Comparison of ENCODE assay signal across 10 cellular contexts in genomic region chr2:239322414-239323086, GRCh38.
DNase-seq lines count a peak whose midpoint lies in the region; ATAC-seq and TF ChIP-seq lines count a peak whose summit lies in the region.
"Had no signal": no experiment of that assay in that cellular context is flagged by ENCODE, and none has a peak within 500 bp of the region (broad histone marks: within the 10 kb centered on the region; RNA-seq: fewer than 3 reads in every experiment).

No MANE protein-coding gene starts in this region.

- intact Hi-C loops in spleen (cut with DNase I; ENCODE audit: low total_unique reads): no loop called here

- WGBS in spleen, 5 donors: 72 to 82% (median 74%) methylated on average over 14 of the region's 14 CpGs

- no peaks in the 10 kb centered on the region for H3K27me3 ChIP-seq in H7 (ENCODE audit: control insufficient read depth, insufficient read depth, low read length)
- H3K27me3 ChIP-seq in effector memory CD4-positive, alpha-beta T cell (replicated peaks; ENCODE audit: control insufficient read depth, insufficient read depth, low read length, poor library complexity, severe bottlenecking): no peaks in the 10 kb centered on the region
- no peaks in the 10 kb centered on the region for H3K27me3 ChIP-seq in spleen (replicated peaks in 1 of 7)
- H3K27me3 ChIP-seq: heart left ventricle had no signal

- ATAC-seq in T-helper 17 cell (peak; percentile 5), HG02798 (IDR thresholded peaks at IDR 0.05; ENCODE audit: poor library complexity, unreplicated experiment) (no peak), HG03196 (IDR thresholded peaks at IDR 0.05; ENCODE audit: unreplicated experiment) (no peak)
- ATAC-seq: heart left ventricle, psoas muscle had no signal

- no peaks in the 10 kb centered on the region for H3K27me3 Mint-ChIP-seq in T-helper 17 cell

- DNase-seq in H7 (peak; percentile 24), T-helper 17 cell (no peak), spleen (peak; percentile 75), foreskin melanocyte (no peak)
- peak in 1 of 3 donors; percentile 16 for DNase-seq in effector memory CD4-positive, alpha-beta T cell

- H3K27ac ChIP-seq in effector memory CD4-positive, alpha-beta T cell (ENCODE audit: insufficient read depth, low read length, poor library complexity, severe bottlenecking): peak overlapping the region; percentile 60
- H3K27ac ChIP-seq in spleen: peak overlapping the region in 6 of 8 donors; percentile 13 to 68 (median 42)
- H3K27ac ChIP-seq: psoas muscle, thoracic aorta had no signal

- TF ChIP-seq POLR2A in spleen (IDR thresholded peaks at IDR 0.05): no peak

- peak overlapping the region; percentile 41 for H3K4me3 Mint-ChIP-seq in T-helper 17 cell

- peaks cover 43% of the 10 kb centered on the region for H3K4me1 ChIP-seq in effector memory CD4-positive, alpha-beta T cell (ENCODE audit: control insufficient read depth, insufficient read depth, low read length, poor library complexity, severe bottlenecking)
- H3K4me1 ChIP-seq in spleen: peaks cover 3 to 67% (median 47%) of the 10 kb centered on the region in 6 donors

- H3K36me3 ChIP-seq in H7 (replicated peaks; ENCODE audit: control insufficient read depth, insufficient read depth, low read length): peaks cover 2% of the 10 kb centered on the region; the same call in 1 of the 2 replicates
- H3K36me3 ChIP-seq in effector memory CD4-positive, alpha-beta T cell (ENCODE audit: control insufficient read depth, insufficient read depth, low read length): no peaks in the 10 kb centered on the region
- no peaks in the 10 kb centered on the region for H3K36me3 ChIP-seq in spleen
- H3K36me3 ChIP-seq: heart left ventricle, thoracic aorta had no signal

- H3K4me1 Mint-ChIP-seq in T-helper 17 cell: peaks cover 53% of the 10 kb centered on the region

- peaks cover 4% of the 10 kb centered on the region for H3K36me3 Mint-ChIP-seq in T-helper 17 cell (ENCODE audit: low read depth)

- H3K4me3 ChIP-seq in H7 (ENCODE audit: insufficient read depth, low read depth, low read length): no peak overlapping the region
- no peak overlapping the region for H3K4me3 ChIP-seq in effector memory CD4-positive, alpha-beta T cell (ENCODE audit: insufficient read depth, low read depth, low read length, poor library complexity, severe bottlenecking)
- no peak overlapping the region for H3K4me3 ChIP-seq in spleen
- H3K4me3 ChIP-seq: heart left ventricle, psoas muscle, thoracic aorta had no signal

- peak overlapping the region; percentile 93 for H3K27ac Mint-ChIP-seq in T-helper 17 cell

- H3K9me3 ChIP-seq in T-helper 17 cell (ENCODE audit: control insufficient read depth, low read length, poor library complexity, severe bottlenecking) (no peaks in the 10 kb centered on the region), spleen (no peaks in the 10 kb centered on the region)
- no peaks in the 10 kb centered on the region for H3K9me3 ChIP-seq in effector memory CD4-positive, alpha-beta T cell (ENCODE audit: control insufficient read depth, low read length)
- H3K9me3 ChIP-seq: heart left ventricle, psoas muscle, thoracic aorta had no signal

- TF ChIP-seq CTCF in spleen (IDR thresholded peaks at IDR 0.05 in 8 of 11, conservative IDR thresholded peaks at IDR 0.05 in 3 of 11): no peak

Comparison
In these comparisons a context has a peak if more than half of its experiments do, and no peak if none do; other contexts are left out.
1. DNase-seq: peak in H7 (single experiment) and spleen (single experiment); none in T-helper 17 cell (0 of 3) and foreskin melanocyte (single experiment).